ENCODE assay signal across 8 cellular contexts in genomic region chr19:2462635-2463421, GRCh38. TPM values are rescaled to one million over a fixed set of nuclear protein-coding genes. Genes with fewer than 3 reads are reported as not detected.
DNase-seq lines count a peak whose midpoint lies in the region; ATAC-seq, FAIRE-seq and TF ChIP-seq lines count a peak whose summit lies in the region.

No MANE protein-coding gene starts in this region.

- H3K9me3 ChIP-seq in Peyer's patch, result no peaks in the 10 kb centered on the region
- no peaks in the 10 kb centered on the region for H3K9me3 ChIP-seq in lung (ENCODE audit: control insufficient read depth in 2 of 2, insufficient read depth in 1 of 2, low read length in 1 of 2)
- H3K9me3 ChIP-seq in testis, result no peaks in the 10 kb centered on the region

- peak; percentile 76 for FAIRE-seq in endometrium (lab: Jason Lieb, UNC)

- H3K27me3 ChIP-seq in Peyer's patch, result no peaks in the 10 kb centered on the region
- no peaks in the 10 kb centered on the region for H3K27me3 ChIP-seq in lung (ENCODE audit: control insufficient read depth, insufficient read depth)
- no peaks in the 10 kb centered on the region for H3K27me3 ChIP-seq in testis

- no peak for DNase-seq in stimulated activated naive CD8-positive, alpha-beta T cell treated with anti-CD3 and anti-CD28 coated beads, Interleukin-15, Interleukin-2, amounts not matched to agents 100 U/mL and 50 U/mL, for 24 hours
- DNase-seq in Peyer's patch, result peak in 2 of 3 donors; percentile 81
- DNase-seq in lung (ENCODE audit: low spot score), result peak; percentile 85
- peak; percentile 91 for DNase-seq in testis
- DNase-seq in SIG-M5 treated with dmso at 0.1 percent for 504 hours (lab: John Stamatoyannopoulos, UW; ENCODE audit: unreplicated experiment), result no peak

- TF ChIP-seq CTCF in Peyer's patch (IDR thresholded peaks at IDR 0.05) (no peak), lung (IDR thresholded peaks at IDR 0.05; ENCODE audit: control extremely low read depth, extremely low read depth) (no peak), testis (IDR thresholded peaks at IDR 0.05) (peak in 1 of 3 experiments; percentile 19)

- H3K9me3 Mint-ChIP-seq in stimulated activated naive CD8-positive, alpha-beta T cell treated with anti-CD3 and anti-CD28 coated beads, Interleukin-15, Interleukin-2, amounts not matched to agents 100 ng/mL and 50 ng/mL, for 24 hours, result no peaks in the 10 kb centered on the region

- H3K36me3 ChIP-seq in Peyer's patch (no peaks in the 10 kb centered on the region), lung (ENCODE audit: control insufficient read depth in 2 of 2, insufficient read depth in 2 of 2, low read length in 2 of 2) (no peaks in the 10 kb centered on the region), testis (ENCODE audit: low read depth, missing control alignments) (no peaks in the 10 kb centered on the region)

- no peaks in the 10 kb centered on the region for H3K27me3 Mint-ChIP-seq in stimulated activated naive CD8-positive, alpha-beta T cell treated with anti-CD3 and anti-CD28 coated beads, Interleukin-15, Interleukin-2, amounts not matched to agents 100 ng/mL and 50 ng/mL, for 24 hours

- no peak overlapping the region for H3K27ac Mint-ChIP-seq in stimulated activated naive CD8-positive, alpha-beta T cell treated with anti-CD3 and anti-CD28 coated beads, Interleukin-15, Interleukin-2, amounts not matched to agents 100 ng/mL and 50 ng/mL, for 24 hours

- no peaks in the 10 kb centered on the region for H3K36me3 Mint-ChIP-seq in stimulated activated naive CD8-positive, alpha-beta T cell treated with anti-CD3 and anti-CD28 coated beads, Interleukin-15, Interleukin-2, amounts not matched to agents 100 ng/mL and 50 ng/mL, for 24 hours (ENCODE audit: low read depth)

- H3K4me1 ChIP-seq in Peyer's patch (peaks cover 0 to 19% (median 7%) of the 10 kb centered on the region in 4 donors), lung (ENCODE audit: control insufficient read depth in 2 of 2, insufficient read depth in 2 of 2, low read length in 2 of 2) (peaks cover 0 to 8% of the 10 kb centered on the region in 2 donors), testis (peaks cover 10% of the 10 kb centered on the region)

- TF ChIP-seq POLR2A in Peyer's patch (IDR thresholded peaks at IDR 0.05) (peak in 1 of 2 donors; percentile 56), testis (IDR thresholded peaks at IDR 0.05) (no peak)

- H3K4me3 ChIP-seq in Peyer's patch (peak overlapping the region in 2 of 4 donors; percentile 15 to 58), lung (no peak overlapping the region), testis (peak overlapping the region; percentile 36 to 63)

- peak overlapping the region; percentile 63 for H3K4me3 Mint-ChIP-seq in stimulated activated naive CD8-positive, alpha-beta T cell treated with anti-CD3 and anti-CD28 coated beads, Interleukin-15, Interleukin-2, amounts not matched to agents 100 ng/mL and 50 ng/mL, for 24 hours

- no peak for ATAC-seq in stimulated activated naive CD8-positive, alpha-beta T cell treated with anti-CD3 and anti-CD28 coated beads, Interleukin-15, Interleukin-2, amounts not matched to agents 100 U/mL and 50 U/mL, for 24 hours
- peak; percentile 43 for ATAC-seq in lung (ENCODE audit: insufficient read depth, low FRiP score)
- no peak for ATAC-seq in HG02642 (IDR thresholded peaks at IDR 0.05; ENCODE audit: poor library complexity, unreplicated experiment)

- 25 to 39% methylated on average over 43 to 46 of the region's 46 CpGs for WGBS in lung, 2 donors
- whole genome bisulfite sequencing in testis, 2 donors, result 2 to 8% methylated on average over 27 to 46 of the region's 46 CpGs

- H3K4me1 Mint-ChIP-seq in stimulated activated naive CD8-positive, alpha-beta T cell treated with anti-CD3 and anti-CD28 coated beads, Interleukin-15, Interleukin-2, amounts not matched to agents 100 ng/mL and 50 ng/mL, for 24 hours (ENCODE audit: low read depth), result peaks cover 8% of the 10 kb centered on the region

- H3K27ac ChIP-seq in Peyer's patch (no peak overlapping the region), lung (ENCODE audit: low read depth in 1 of 2, low read length in 1 of 2) (no peak overlapping the region), testis (no peak overlapping the region)

- intact Hi-C loops in testis (cut with DNase I; ENCODE audit: low total_unique reads), result no loop called here

RNA-seq across cellular contexts. Expression of gene LMNB2, which starts 6.1 kb away (rescaled TPM):
- total RNA-seq in Peyer's patch (10 to 100 TPM; 21.0 to 52.8 (median 21.4) TPM), lung (10 to 100 TPM; 19.1 to 42.9 TPM), testis (10 to 100 TPM; 69.4 to 69.7 TPM)
- polyA plus RNA-seq in lung (10 to 100 TPM; 19.7 to 37.0 TPM), testis (ENCODE audit: insufficient read depth, low read depth, low replicate concordance) (77.4 TPM)

RNA-seq across cellular contexts. Expression of gene GADD45B, which starts 13.1 kb away (rescaled TPM):
- total RNA-seq in Peyer's patch (100 to 1,000 TPM in 1 of 4 donors, 10 to 100 TPM in 3; 35.5 to 278 (median 54.9) TPM), lung (10 to 100 TPM; 81.0 to 92.7 TPM), testis (10 to 100 TPM; 30.5 to 59.7 TPM)
- polyA plus RNA-seq in lung (100 to 1,000 TPM in 1 of 2 donors, 10 to 100 TPM in 1; 92.4 to 405 TPM), testis (ENCODE audit: insufficient read depth, low read depth, low replicate concordance) (16.9 TPM)

RNA-seq across cellular contexts. Expression of gene TIMM13, which starts 35.4 kb away (rescaled TPM):
- total RNA-seq in Peyer's patch (10 to 100 TPM; 28.1 to 44.4 (median 44.0) TPM), lung (100 to 1,000 TPM in 1 of 2 donors, 10 to 100 TPM in 1; 27.2 to 103 TPM), testis (10 to 100 TPM; 57.5 to 60.6 TPM)
- polyA plus RNA-seq in lung (100 to 1,000 TPM in 1 of 2 donors, 10 to 100 TPM in 1; 58.5 to 103 TPM), testis (ENCODE audit: insufficient read depth, low read depth, low replicate concordance) (66.6 TPM)

Comparison
In these comparisons a context has a peak if more than half of its experiments do, and no peak if none do; other contexts are left out.
1. DNase-seq: peak in Peyer's patch (2 of 3), lung (single experiment) and testis (single experiment); none in stimulated activated naive CD8-positive, alpha-beta T cell treated with anti-CD3 and anti-CD28 coated beads, Interleukin-15, Interleukin-2, amounts not matched to agents 100 U/mL and 50 U/mL, for 24 hours (single experiment) and SIG-M5 treated with dmso at 0.1 percent for 504 hours (single experiment).